In the genomic region with DNA sequence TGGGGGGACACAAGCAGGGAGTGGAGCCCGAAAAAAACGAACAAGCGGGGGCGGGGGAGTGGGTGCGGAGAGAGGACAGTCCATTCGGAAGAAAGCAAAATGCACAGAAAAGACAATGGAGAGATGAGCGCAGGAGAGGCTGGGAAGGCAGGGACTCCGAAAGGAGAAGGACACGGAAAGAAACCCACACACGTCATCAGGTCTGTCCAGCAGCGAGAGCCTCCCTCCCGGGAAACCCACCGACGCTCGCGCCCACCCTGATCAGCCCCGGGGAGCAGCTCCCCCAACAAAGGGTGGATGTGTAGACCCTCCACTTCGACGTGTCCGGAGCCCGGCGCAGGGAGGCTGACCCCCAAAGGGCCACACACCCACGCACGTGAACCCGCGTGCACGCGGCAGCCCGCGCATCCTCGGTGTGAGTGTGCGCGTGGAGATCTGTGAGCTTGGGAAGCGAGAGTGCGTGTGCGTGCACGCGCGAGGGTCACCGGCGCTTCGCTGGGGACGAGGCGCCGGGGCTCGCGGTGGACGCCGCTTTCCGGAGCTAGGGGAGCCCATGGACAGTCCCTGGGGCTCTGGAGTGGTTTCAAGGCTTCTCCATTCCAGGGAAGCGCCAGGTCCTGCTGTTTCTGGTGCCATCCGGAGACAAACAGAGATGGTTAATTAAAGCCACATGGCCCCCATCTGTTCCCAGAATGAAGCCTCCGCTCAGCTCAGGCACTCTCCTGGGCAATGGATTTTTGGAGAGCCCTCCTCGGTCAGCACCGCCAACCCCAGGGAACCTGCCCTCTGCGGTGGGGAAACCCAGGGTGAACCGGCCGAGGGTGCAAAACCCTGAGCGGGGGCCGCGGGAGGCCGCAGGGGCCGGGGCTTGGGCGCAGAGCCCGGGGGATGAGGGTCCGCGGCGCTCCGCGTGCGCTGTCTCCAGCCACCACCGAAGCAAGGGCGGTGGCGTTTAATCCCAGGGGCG, we compare ENCODE assay signal across 7 cellular contexts. TPM values are rescaled to one million over a fixed set of nuclear protein-coding genes. Genes with fewer than 3 reads are reported as not detected.
DNase-seq lines count a peak whose midpoint lies in the region; ATAC-seq, FAIRE-seq and TF ChIP-seq lines count a peak whose summit lies in the region.

No MANE protein-coding gene starts in this region.

- intact Hi-C loops in aorta (cut with DNase I) = loop anchor here in 1 of 2 donors (5.0 kb wide), 3 partner anchors 45 to 110 kb away; a partner anchor contains a TSS

- H2BK12ac ChIP-seq in mesenchymal stem cell (ENCODE audit: low read length in 2 of 2) = peak overlapping the region; percentile 55 to 82

- H3K4me1 ChIP-seq in mesenchymal stem cell (ENCODE audit: control insufficient read depth, insufficient read depth, low read depth, low read length) = peaks cover 13% of the 10 kb centered on the region
- peaks cover 0 to under 1% of the 10 kb centered on the region in 2 donors for H3K4me1 ChIP-seq in aorta (ENCODE audit: control insufficient read depth in 1 of 2, insufficient read depth in 2 of 2, low read length in 2 of 2)

- no peak overlapping the region for H2AFZ ChIP-seq in mesenchymal stem cell (ENCODE audit: low read depth, low read length)

- H2BK5ac ChIP-seq in mesenchymal stem cell (ENCODE audit: low read depth, low read length, poor library complexity, severe bottlenecking) = peak overlapping the region; percentile 96

- H2AK5ac ChIP-seq in mesenchymal stem cell (ENCODE audit: low read length, severe bottlenecking) = peak overlapping the region; percentile 54

- peak overlapping the region; percentile 61 for H3K4me2 ChIP-seq in mesenchymal stem cell (ENCODE audit: low read length, poor library complexity, severe bottlenecking)

- peak overlapping the region; percentile 68 to 98 for H3K14ac ChIP-seq in mesenchymal stem cell (ENCODE audit: low read length in 2 of 2)

- peak overlapping the region; percentile 97 for H2BK120ac ChIP-seq in mesenchymal stem cell (ENCODE audit: low read depth, low read length)

- under 1% methylated on average over 75 of the region's 75 CpGs for WGBS in mesenchymal stem cell
- 0 to 1% methylated on average over 74 to 75 of the region's 75 CpGs for WGBS in aorta, 2 donors

- peak overlapping the region; percentile 85 for H2BK15ac ChIP-seq in mesenchymal stem cell (ENCODE audit: low read depth, poor library complexity, severe bottlenecking)

- FAIRE-seq in GM12891 (lab: Jason Lieb, UNC) = no peak

- no peaks in the 10 kb centered on the region for H3K27me3 ChIP-seq in mesenchymal stem cell (ENCODE audit: control insufficient read depth in 1 of 2, insufficient read depth in 1 of 2, low read length in 2 of 2)
- H3K27me3 ChIP-seq in aorta (ENCODE audit: control insufficient read depth in 1 of 2, insufficient read depth in 2 of 2, low read length in 1 of 2) = no peaks in the 10 kb centered on the region

- peak overlapping the region; percentile 92 for H3K9ac ChIP-seq in mesenchymal stem cell (ENCODE audit: low read length)

- H3K23ac ChIP-seq in mesenchymal stem cell (ENCODE audit: low read length in 2 of 2) = peak overlapping the region; percentile 64 to 66

- H4K91ac ChIP-seq in mesenchymal stem cell (ENCODE audit: low read length) = peak overlapping the region; percentile 94

- H3K79me1 ChIP-seq in mesenchymal stem cell (replicated peaks; ENCODE audit: low read length, poor library complexity, severe bottlenecking) = peaks cover 4% of the 10 kb centered on the region

- H3K27ac ChIP-seq in mesenchymal stem cell (ENCODE audit: low read length, poor library complexity, severe bottlenecking) (peak overlapping the region; percentile 99), aorta (ENCODE audit: low read depth in 1 of 2, low read length in 2 of 2) (peak overlapping the region in 1 of 2 donors; percentile 45)

- peaks cover 14 to 42% of the 10 kb centered on the region in 2 experiments for H3K36me3 ChIP-seq in mesenchymal stem cell (ENCODE audit: control insufficient read depth in 1 of 2, insufficient read depth in 2 of 2, low read depth in 1 of 2, low read length in 2 of 2)
- H3K36me3 ChIP-seq in aorta (ENCODE audit: control insufficient read depth in 1 of 2, insufficient read depth in 2 of 2, low read length in 1 of 2) = no peaks in the 10 kb centered on the region

- DNase-seq in GM12891 (ENCODE audit: insufficient read length, low spot score) (peak; percentile 16), NCI-H748 treated with DMSO at 0.1 percent for 48 hours (lab: John Stamatoyannopoulos, UW) (peak; percentile 7), ecto neural progenitor cell (ENCODE audit: low spot score) (peak; percentile 70), mesenchymal stem cell (peak; percentile 59), aorta (peak; percentile 55 to 82), GM19238 (ENCODE audit: insufficient read length, low spot score) (no peak)
- DNase-seq in stimulated activated CD4-positive, alpha-beta T cell treated with anti-CD3 and anti-CD28 coated beads, Interleukin-2, amount 100 ng/mL, for 24 hours = no peak

- no peak for TF ChIP-seq POLR2A in GM12891 (IDR thresholded peaks at IDR 0.05; ENCODE audit: low read depth, low read length)

- ATAC-seq in aorta (ENCODE audit: low FRiP score) = peak; percentile 48

- peak overlapping the region; percentile 87 to 94 for H3K4me3 ChIP-seq in mesenchymal stem cell (ENCODE audit: insufficient read depth in 1 of 2, low read depth in 1 of 2, low read length in 2 of 2)
- H3K4me3 ChIP-seq in aorta (ENCODE audit: low read length in 2 of 2) = peak overlapping the region; percentile 54 to 81

- H3K9me3 ChIP-seq in mesenchymal stem cell (ENCODE audit: control insufficient read depth, low read length) = no peaks in the 10 kb centered on the region
- H3K9me3 ChIP-seq in aorta (ENCODE audit: control insufficient read depth, low read length) = no peaks in the 10 kb centered on the region

- peak overlapping the region; percentile 95 for H4K8ac ChIP-seq in mesenchymal stem cell (ENCODE audit: low read length)

- H3K18ac ChIP-seq in mesenchymal stem cell (ENCODE audit: low read depth in 1 of 2, low read length in 2 of 2) = peak overlapping the region; percentile 97 to 98

- peak overlapping the region; percentile 96 to 97 for H3K4ac ChIP-seq in mesenchymal stem cell (ENCODE audit: low read depth in 1 of 2, low read length in 2 of 2)

TF ChIP-seq in GM12891, 5 proteins besides CTCF, POLR2A, EP300 and RAD21:
- TF ChIP-seq POU2F2 (IDR thresholded peaks at IDR 0.05; ENCODE audit: low read depth, low read length) (no peak), TAF1 (IDR thresholded peaks at IDR 0.05; ENCODE audit: low read depth, low read length) (no peak), SPI1 (IDR thresholded peaks at IDR 0.05; ENCODE audit: low read depth, low read length) (no peak)

RNA-seq across cellular contexts. Expression of a gene that starts 0.9 kb away (rescaled TPM):
- polyA plus RNA-seq in GM12891 (2012; ENCODE audit: low read depth, missing spikeins) = 0.30 TPM
- 509 TPM for polyA plus RNA-seq in mesenchymal stem cell (2013, experiment 1 of 2)
- polyA plus RNA-seq in mesenchymal stem cell (2013, experiment 2 of 2) = 467 TPM
- total RNA-seq in aorta = 100 to 1,000 TPM; 120 to 196 TPM
- polyA plus RNA-seq in aorta = 100 to 1,000 TPM in 1 of 2 donors, 10 to 100 TPM in 1; 32.3 to 237 TPM

Comparison
In these comparisons a context has a peak if more than half of its experiments do, and no peak if none do; other contexts are left out.
1. DNase-seq: peak in GM12891 (single experiment), NCI-H748 treated with DMSO at 0.1 percent for 48 hours (single experiment), ecto neural progenitor cell (single experiment), mesenchymal stem cell (single experiment) and aorta (2 of 2); none in GM19238 (single experiment) and stimulated activated CD4-positive, alpha-beta T cell treated with anti-CD3 and anti-CD28 coated beads, Interleukin-2, amount 100 ng/mL, for 24 hours (0 of 2).